ENCODE assay signal across 16 cellular contexts in genomic region chr4:101885574-101885973, GRCh38.
DNase-seq lines count a peak whose midpoint lies in the region; ATAC-seq, FAIRE-seq and TF ChIP-seq lines count a peak whose summit lies in the region.
"Had no signal": no experiment of that assay in that cellular context is flagged by ENCODE, and none has a peak within 500 bp of the region (broad histone marks: within the 10 kb centered on the region; RNA-seq: fewer than 3 reads in every experiment).

No MANE protein-coding gene starts in this region.

- H3K4me3 ChIP-seq in A549 = no peak overlapping the region
- H3K4me3 ChIP-seq in HepG2 (replicated peaks in 1 of 3; ENCODE audit: insufficient read depth in 1 of 3, low read depth in 2 of 3, low read length in 3 of 3) = no peak overlapping the region
- H3K4me3 ChIP-seq: cardiac muscle cell had no signal

- H3K27ac ChIP-seq in A549 (peak overlapping the region; percentile 57 to 69; a peak in 3 of 6 replicates), HepG2 (ENCODE audit: extremely low read length, insufficient read depth, low read length) (no peak overlapping the region)
- H3K27ac ChIP-seq: cardiac muscle cell had no signal

- intact Hi-C loops in HepG2 (cut with micrococcal nuclease; ENCODE audit: unreplicated experiment) (no loop called here), left cardiac atrium (cut with DNase I) (no loop called here)

- POLR2A ChIA-PET in A549 (lab: Yijun Ruan, JAX) (no interaction called here), HepG2 (lab: Yijun Ruan, JAX) (interaction anchor here (0.5 kb wide), 1 partner anchor 99 kb away, joined by 3 read pairs; no protein-coding TSS in a partner anchor)

- H3K9me3 ChIP-seq in A549 = no peaks in the 10 kb centered on the region
- H3K9me3 ChIP-seq in HepG2 (ENCODE audit: low read length) = no peaks in the 10 kb centered on the region

- no peaks in the 10 kb centered on the region for H4K20me1 ChIP-seq in HepG2 (ENCODE audit: insufficient read depth, low read length)

- H3K27me3 ChIP-seq in HepG2 (ENCODE audit: control insufficient read depth in 1 of 2, insufficient read depth in 2 of 2, low read length in 2 of 2) = no peaks in the 10 kb centered on the region
- H3K27me3 ChIP-seq: cardiac muscle cell had no signal

- TF ChIP-seq EP300 in A549 (IDR thresholded peaks at IDR 0.05) = no peak
- TF ChIP-seq EP300 in HepG2 (IDR thresholded peaks at IDR 0.05; ENCODE audit: low read depth in 2 of 2, low read length in 2 of 2) = peak in 1 of 2 experiments; percentile 71; a peak in 2 of 4 replicates
- TF ChIP-seq EP300 in HepG2 (CRISPR knock-in tag; IDR thresholded peaks at IDR 0.05; ENCODE audit: borderline replicate concordance) = no peak; the same call in 1 of the 2 replicates

- FAIRE-seq in A549 (lab: Jason Lieb, UNC) (peak; percentile 13), HepG2 (lab: Jason Lieb, UNC) (peak; percentile 64), H54 (lab: Jason Lieb, UNC) (no peak)

- H3K79me2 ChIP-seq in HepG2 (ENCODE audit: insufficient read depth, low read length) = no peaks in the 10 kb centered on the region

- ATAC-seq in A549 (peak; percentile 54 to 86; a peak in 4 of 6 replicates), HepG2 (peak; percentile 100), left cardiac atrium (no peak), GM19351 (IDR thresholded peaks at IDR 0.05; ENCODE audit: unreplicated experiment) (no peak)
- ATAC-seq: activated T-cell treated with anti-CD3 and anti-CD28 coated beads, Interleukin-2, amount 50 U/mL, for 4 hours; left ventricle myocardium superior; naive thymus-derived CD4-positive, alpha-beta T cell; SK-N-SH treated with all-trans-retinoic acid at 6 μM for 48 hours had no signal

- H3K4me2 ChIP-seq in A549 (peak overlapping the region; percentile 33; the same call in 2 of the 3 replicates), HepG2 (ENCODE audit: low read depth, low read length) (no peak overlapping the region)

- TF ChIP-seq CTCF in A549 (IDR thresholded peaks at IDR 0.05) = no peak
- TF ChIP-seq CTCF in HepG2 (CRISPR knock-in tag; IDR thresholded peaks at IDR 0.05) = no peak

- no peaks in the 10 kb centered on the region for H3K36me3 ChIP-seq in HepG2 (replicated peaks in 1 of 2; ENCODE audit: control insufficient read depth in 1 of 2, insufficient read depth in 2 of 2, low read length in 2 of 2)
- H3K36me3 ChIP-seq: cardiac muscle cell had no signal

- CTCF ChIA-PET in A549 (lab: Yijun Ruan, JAX) = no interaction called here
- CTCF ChIA-PET in HepG2 (lab: Yijun Ruan, JAX; ENCODE audit: low intra/inter-chr PET ratio, low total read pairs) = no interaction called here

- in situ Hi-C loops in HepG2 (cut with HindIII; ENCODE audit: extremely low pct_ligation_motif_present, low pct_unique_long_range_greater_than_20kb) = no loop called here

- 5% methylated on average over 2 of the region's 2 CpGs for WGBS in A549 (ENCODE audit: missing lambda C conversion rate)
- 3% methylated on average over 2 of the region's 2 CpGs for WGBS in HepG2 (ENCODE audit: low lambda C conversion rate)

- H2AFZ ChIP-seq in HepG2 (ENCODE audit: low read length) = no peak overlapping the region

- peak in 1 of 2 experiments; percentile 74 for DNase-seq in A549 (ENCODE audit: low read depth in 1 of 2, low spot score in 1 of 2)
- DNase-seq in DMS53 treated with DMSO at 0.1 percent for 48 hours (lab: John Stamatoyannopoulos, UW; ENCODE audit: unreplicated experiment) = peak; percentile 86
- DNase-seq in OCI-M1 (lab: John Stamatoyannopoulos, UW) = peak; percentile 12
- peak; percentile 87 for DNase-seq in HepG2 (ENCODE audit: low spot score)
- no peak for DNase-seq in H54 (ENCODE audit: insufficient read length, low spot score)
- DNase-seq in left cardiac atrium = no peak
- DNase-seq in globus pallidus (ENCODE audit: low spot score) = no peak
- DNase-seq: activated CD4-positive, alpha-beta T cell treated with anti-CD3 and anti-CD28 coated beads, Interleukin-2, amount 50 U/mL, for 4 hours; activated T-cell treated with anti-CD3 and anti-CD28 coated beads, Interleukin-2, amount 50 U/mL, for 4 hours; effector memory CD4-positive, alpha-beta T cell; naive thymus-derived CD4-positive, alpha-beta T cell; NCI-H2081 had no signal

- BruUV-seq in HepG2 (replicated peaks; lab: Mats Ljungman, UMichigan) = no TSS peak

- TF ChIP-seq POLR2A in A549 (IDR thresholded peaks at IDR 0.05; ENCODE audit: low read length) (no peak), HepG2 (IDR thresholded peaks at IDR 0.05; ENCODE audit: insufficient read depth in 1 of 2, low read depth in 2 of 2, low read length in 2 of 2) (no peak), H54 (IDR thresholded peaks at IDR 0.05; ENCODE audit: low read depth, low read length) (no peak)

- H3K4me1 ChIP-seq in A549 (peaks cover 11% of the 10 kb centered on the region), HepG2 (ENCODE audit: insufficient read depth, low read length) (peaks cover 6% of the 10 kb centered on the region)

- H3K9ac ChIP-seq in HepG2 (ENCODE audit: insufficient read depth, low read depth, low read length) = no peak overlapping the region

- TF ChIP-seq RAD21 in A549 (conservative IDR thresholded peaks at IDR 0.05 in 1 of 2, IDR thresholded peaks at IDR 0.05 in 1 of 2) (peak in 1 of 2 experiments; percentile 15; a peak in 1 of 5 replicates), HepG2 (CRISPR knock-in tag; IDR thresholded peaks at IDR 0.05) (no peak)

TF ChIP-seq in A549, 52 proteins besides CTCF, POLR2A, EP300 and RAD21:
- peak; percentile 55 for TF ChIP-seq MAX (IDR thresholded peaks at IDR 0.05)
- TF ChIP-seq CBX8 (IDR thresholded peaks at IDR 0.05) = no peak
- TF ChIP-seq RFX5 (IDR thresholded peaks at IDR 0.05) = no peak
- TF ChIP-seq POLR2AphosphoS2 (conservative IDR thresholded peaks at IDR 0.05; ENCODE audit: low read length) = no peak
- TF ChIP-seq MAFK (IDR thresholded peaks at IDR 0.05; ENCODE audit: partially characterized antibody) = peak; percentile 68
- TF ChIP-seq NPAS2 (CRISPR knock-in tag; IDR thresholded peaks at IDR 0.05; ENCODE audit: borderline replicate concordance) = no peak
- no peak for TF ChIP-seq KDM5A (IDR thresholded peaks at IDR 0.05)
- TF ChIP-seq CBX2 (IDR thresholded peaks at IDR 0.05; ENCODE audit: borderline replicate concordance, low read depth) = no peak
- no peak for TF ChIP-seq FOSL2 (IDR thresholded peaks at IDR 0.05)
- peak; percentile 37; the same call in 1 of the 2 replicates for TF ChIP-seq FOSL2 (CRISPR knock-in tag; IDR thresholded peaks at IDR 0.05)
- TF ChIP-seq CEBPB (IDR thresholded peaks at IDR 0.05) = peak; percentile 65 to 93
- TF ChIP-seq SREBF2 (IDR thresholded peaks at IDR 0.05) = no peak
TF ChIP-seq in A549: peak in this region for 4.

TF ChIP-seq in HepG2, 621 proteins besides CTCF, POLR2A, EP300 and RAD21 (continues in another document):
- TF ChIP-seq FOXP4 (CRISPR knock-in tag; IDR thresholded peaks at IDR 0.05) (peak; percentile 62), FOSL1 (CRISPR knock-in tag; IDR thresholded peaks at IDR 0.05; ENCODE audit: borderline replicate concordance) (no peak), MIER3 (CRISPR knock-in tag; IDR thresholded peaks at IDR 0.05; ENCODE audit: borderline replicate concordance) (0 out of 2 replicates have a peak, but pooled peaks have one; percentile 24), FIP1L1 (IDR thresholded peaks at IDR 0.05; ENCODE audit: borderline replicate concordance, insufficient read depth, low read depth, low read length) (no peak), POGZ (CRISPR knock-in tag; IDR thresholded peaks at IDR 0.05) (peak; percentile 55; the same call in 1 of the 2 replicates), KAT8 (CRISPR knock-in tag; IDR thresholded peaks at IDR 0.05) (0 out of 2 replicates have a peak, but pooled peaks have one; percentile 33), RARA (CRISPR knock-in tag; IDR thresholded peaks at IDR 0.05) (peak; percentile 59), FOXP1 (IDR thresholded peaks at IDR 0.05) (no peak), FOXP1 (CRISPR knock-in tag; IDR thresholded peaks at IDR 0.05) (peak; percentile 83), RCOR2 (CRISPR knock-in tag; IDR thresholded peaks at IDR 0.05) (peak; percentile 60; the same call in 1 of the 2 replicates), SALL1 (CRISPR knock-in tag; IDR thresholded peaks at IDR 0.05) (peak; percentile 69; the same call in 1 of the 2 replicates), ZNF605 (CRISPR knock-in tag; IDR thresholded peaks at IDR 0.05) (no peak), ZKSCAN8 (CRISPR knock-in tag; IDR thresholded peaks at IDR 0.05; ENCODE audit: borderline replicate concordance) (0 out of 2 replicates have a peak, but pooled peaks have one; percentile 23), ZSCAN9 (CRISPR knock-in tag; IDR thresholded peaks at IDR 0.05; ENCODE audit: borderline replicate concordance) (peak; percentile 73; the same call in 1 of the 2 replicates), TBX3 (IDR thresholded peaks at IDR 0.05; ENCODE audit: borderline replicate concordance) (peak; percentile 75; the same call in 1 of the 2 replicates)

Comparison
In these comparisons a context has a peak if more than half of its experiments do, and no peak if none do; other contexts are left out.
1. ATAC-seq: peak in A549 (2 of 2) and HepG2 (single experiment); none in left cardiac atrium (0 of 2) and GM19351 (single experiment).
2. DNase-seq: peak in DMS53 treated with DMSO at 0.1 percent for 48 hours (single experiment), OCI-M1 (single experiment) and HepG2 (single experiment); none in H54 (single experiment), left cardiac atrium (single experiment) and globus pallidus (single experiment).
3. Of the 38 proteins assayed by ChIP-seq in both HepG2 and A549: peak only in HepG2: KDM1A; only in A549: none; in both: CEBPB, MAFK and MAX; in neither: 31; mixed calls (peak in some experiments, not most) for 3.